ENCODE assay signal across 7 cellular contexts in genomic region chr6:117483645-117484016, GRCh38. TPM values are rescaled to one million over a fixed set of nuclear protein-coding genes. Genes with fewer than 3 reads are reported as not detected.
DNase-seq lines count a peak whose midpoint lies in the region; ATAC-seq and TF ChIP-seq lines count a peak whose summit lies in the region.

No MANE protein-coding gene starts in this region.

- ATAC-seq in HG02852 (IDR thresholded peaks at IDR 0.05; ENCODE audit: unreplicated experiment) = peak; percentile 14
- peak; percentile 17; the same call in 1 of the 2 replicates for ATAC-seq in PC-3
- ATAC-seq in mucosa of descending colon = no peak

- no peaks in the 10 kb centered on the region for H3K9me2 ChIP-seq in PC-3 (replicated peaks; ENCODE audit: low read length)

- no peaks in the 10 kb centered on the region for H4K20me1 ChIP-seq in PC-3 (ENCODE audit: low read length)

- H3F3A ChIP-seq in PC-3 (ENCODE audit: low read length, unreplicated experiment) = no peaks in the 10 kb centered on the region

- no peaks in the 10 kb centered on the region for H3K9me3 ChIP-seq in PC-3 (ENCODE audit: low read length)
- no peaks in the 10 kb centered on the region for H3K9me3 ChIP-seq in mucosa of descending colon

- H3K4me1 ChIP-seq in PC-3 (ENCODE audit: insufficient read depth, low read length) (peaks cover 23% of the 10 kb centered on the region), mucosa of descending colon (ENCODE audit: low read depth) (peaks cover 12% of the 10 kb centered on the region)

- BruUV-seq in PC-3 (replicated peaks; lab: Mats Ljungman, UMichigan) = TSS peak; percentile 29

- intact Hi-C loops in PC-3 (cut with micrococcal nuclease) (loop anchor here (1.0 to 2.0 kb wide), 3 partner anchors 9 to 65 kb away; no protein-coding TSS in a partner anchor), mucosa of descending colon (cut with DNase I, micrococcal nuclease) (loop anchor here in 1 of 2 donors (10.0 kb wide), 1 partner anchor 121 kb away; the partner anchor contains the start of gene GOPC)
- intact Hi-C loops in dendritic cell treated with granulocyte-macrophage colony-stimulating factor and Interleukin-4, amounts not matched to agents 40 ng/mL and 50 ng/mL, for 4 days (cut with micrococcal nuclease) = loop anchor here (2.0 to 10.0 kb wide), 2 partner anchors 13 to 191 kb away; partner anchors contain the start of gene NUS1

- H3K27ac ChIP-seq in PC-3 (ENCODE audit: low read length) = peak overlapping the region; percentile 9; the same call in 1 of the 2 replicates

- peak overlapping the region; percentile 72 for H3K4me3 ChIP-seq in GM08714 (ENCODE audit: low read length)
- peak overlapping the region; percentile 77 for H3K4me3 ChIP-seq in PC-3 (ENCODE audit: low read length)
- peak overlapping the region; percentile 56 for H3K4me3 ChIP-seq in mucosa of descending colon

- peak overlapping the region; percentile 88 for H3K4me2 ChIP-seq in PC-3 (ENCODE audit: low read length)

- peaks cover 45% of the 10 kb centered on the region for H3K27me3 Mint-ChIP-seq in dendritic cell treated with granulocyte-macrophage colony-stimulating factor and Interleukin-4, amounts not matched to agents 40 ng/mL and 50 ng/mL, for 4 days

- peak overlapping the region; percentile 72 for H2AFZ ChIP-seq in PC-3 (ENCODE audit: low read length)

- H3K36me3 ChIP-seq in PC-3 (ENCODE audit: low read depth, low read length) (peaks cover 5% of the 10 kb centered on the region; the same call in 1 of the 2 replicates), mucosa of descending colon (ENCODE audit: low read depth) (no peaks in the 10 kb centered on the region)

- no peaks in the 10 kb centered on the region for H3K36me3 Mint-ChIP-seq in dendritic cell treated with granulocyte-macrophage colony-stimulating factor and Interleukin-4, amounts not matched to agents 40 ng/mL and 50 ng/mL, for 4 days (ENCODE audit: low read depth)

- H3K4me1 Mint-ChIP-seq in dendritic cell treated with granulocyte-macrophage colony-stimulating factor and Interleukin-4, amounts not matched to agents 40 ng/mL and 50 ng/mL, for 4 days (ENCODE audit: low read depth) = peaks cover 13% of the 10 kb centered on the region

- H3K9me3 Mint-ChIP-seq in dendritic cell treated with granulocyte-macrophage colony-stimulating factor and Interleukin-4, amounts not matched to agents 40 ng/mL and 50 ng/mL, for 4 days = no peaks in the 10 kb centered on the region

- H3K79me2 ChIP-seq in PC-3 (ENCODE audit: low read length) = peaks cover 54% of the 10 kb centered on the region

- POLR2A ChIA-PET in PC-3 (lab: Charles Lee; ENCODE audit: unreplicated experiment) = interaction anchor here (0.6 kb wide), 1 partner anchor 10 kb away, joined by 5 read pairs; no protein-coding TSS in a partner anchor

- DNase-seq in PC-3 = peak; percentile 32
- peak in 1 of 3 donors; percentile 40 for DNase-seq in mucosa of descending colon
- no peak for DNase-seq in NCI-H2107 treated with DMSO at 0.1 percent for 48 hours (lab: John Stamatoyannopoulos, UW; ENCODE audit: unreplicated experiment)
- no peak for DNase-seq in GF-D8 (lab: John Stamatoyannopoulos, UW)

- TF ChIP-seq CTCF in PC-3 (conservative IDR thresholded peaks at IDR 0.05; ENCODE audit: low read depth, low read length) (no peak), mucosa of descending colon (IDR thresholded peaks at IDR 0.05) (no peak)

- H3K4me3 Mint-ChIP-seq in dendritic cell treated with granulocyte-macrophage colony-stimulating factor and Interleukin-4, amounts not matched to agents 40 ng/mL and 50 ng/mL, for 4 days = peak overlapping the region; percentile 94

- peak overlapping the region; percentile 83 for H3K27ac Mint-ChIP-seq in dendritic cell treated with granulocyte-macrophage colony-stimulating factor and Interleukin-4, amounts not matched to agents 40 ng/mL and 50 ng/mL, for 4 days

- H3K9ac ChIP-seq in PC-3 (ENCODE audit: low read length) = peak overlapping the region; percentile 60

- CTCF ChIA-PET in PC-3 (lab: Charles Lee) = interaction anchor here (0.6 kb wide), 2 partner anchors 19 to 119 kb away, joined by 3 read pairs; partner anchors contain the start of gene GOPC

- no peaks in the 10 kb centered on the region for H3K27me3 ChIP-seq in PC-3 (ENCODE audit: low read length)

RNA-seq across cellular contexts. Expression of gene DCBLD1, which starts 1.2 kb away (rescaled TPM):
- 31.1 and 35.9 TPM in 2 replicates for total RNA-seq in PC-3 (2014; rRNA removed)
- total RNA-seq in mucosa of descending colon = 10 to 100 TPM; 11.3 to 16.8 (median 11.4) TPM

RNA-seq across cellular contexts. Expression of gene ROS1, which starts 57.9 kb away (rescaled TPM):
- 0.07 and 0.17 TPM in 2 replicates for total RNA-seq in PC-3 (2014; rRNA removed)
- total RNA-seq in mucosa of descending colon = 1 to 10 TPM in 2 of 3 donors, under 1 TPM in 1; 0.38 to 1.1 (median 1.0) TPM
